In genomic region chr4:40536032-40536431, GRCh38 we compare ENCODE assay signal across 18 cellular contexts.
DNase-seq lines count a peak whose midpoint lies in the region; ATAC-seq, FAIRE-seq and TF ChIP-seq lines count a peak whose summit lies in the region.
"Had no signal": no experiment of that assay in that cellular context is flagged by ENCODE, and none has a peak within 500 bp of the region (broad histone marks: within the 10 kb centered on the region; RNA-seq: fewer than 3 reads in every experiment).

No MANE protein-coding gene starts in this region.

- no peak overlapping the region for H4K91ac ChIP-seq in trophoblast cell (ENCODE audit: low read depth, low read length)

- peak overlapping the region; percentile 98 for H2AFZ ChIP-seq in OCI-LY7 (ENCODE audit: low read length)
- no peak overlapping the region for H2AFZ ChIP-seq in trophoblast cell (ENCODE audit: insufficient read depth, low read length, poor library complexity)

- no peaks in the 10 kb centered on the region for H3K4me1 Mint-ChIP-seq in natural killer cell
- H3K4me1 Mint-ChIP-seq: mesothelial cell of epicardium had no signal

- no peak overlapping the region for H2BK120ac ChIP-seq in trophoblast cell (ENCODE audit: insufficient read depth, low read length, poor library complexity)

- no peak overlapping the region for H4K8ac ChIP-seq in trophoblast cell (ENCODE audit: low read depth, low read length)

- H3K36me3 ChIP-seq in GM06990 (ENCODE audit: control insufficient read depth, insufficient read depth, low read length) (peaks cover 4% of the 10 kb centered on the region), OCI-LY7 (ENCODE audit: insufficient read depth, low read length) (no peaks in the 10 kb centered on the region), trophoblast cell (ENCODE audit: control insufficient read depth in 1 of 2, insufficient read depth in 2 of 2, low read length in 2 of 2) (peaks cover 2% of the 10 kb centered on the region in 2 experiments)
- H3K36me3 ChIP-seq: brain microvascular endothelial cell, right atrium auricular region, suprapubic skin had no signal

- no peaks in the 10 kb centered on the region for H3K36me3 Mint-ChIP-seq in natural killer cell
- H3K36me3 Mint-ChIP-seq: CD4-positive, CD25-positive, alpha-beta regulatory T cell had no signal

- no peak overlapping the region for H3K23ac ChIP-seq in trophoblast cell (ENCODE audit: low read length)

- no TSS peak for BruUV-seq in OCI-LY7 (replicated peaks; lab: Mats Ljungman, UMichigan)

- no peak for TF ChIP-seq CTCF in GM06990 (IDR thresholded peaks at IDR 0.05; ENCODE audit: insufficient read depth, low read length, poor library complexity, severe bottlenecking)
- TF ChIP-seq CTCF in OCI-LY7 (conservative IDR thresholded peaks at IDR 0.05; ENCODE audit: low read length): no peak
- no peak for TF ChIP-seq CTCF in natural killer cell (IDR thresholded peaks at IDR 0.05)

- H3K4me3 Mint-ChIP-seq in natural killer cell: no peak overlapping the region
- H3K4me3 Mint-ChIP-seq: activated naive CD4-positive, alpha-beta T cell treated with anti-CD3 and anti-CD28 coated beads for 36 hours; CD4-positive, CD25-positive, alpha-beta regulatory T cell; mesothelial cell of epicardium had no signal

- WGBS in trophoblast cell (ENCODE audit: extremely low coverage, insufficient coverage, insufficient read length): no CpG with 5 or more reads among the region's 4 CpGs

- ATAC-seq in HG02571 (IDR thresholded peaks at IDR 0.05; ENCODE audit: unreplicated experiment) (peak; percentile 81), natural killer cell (no peak)

- CTCF ChIA-PET in OCI-LY7 (lab: Charles Lee; ENCODE audit: unreplicated experiment): no interaction called here

- no peaks in the 10 kb centered on the region for H3K79me1 ChIP-seq in trophoblast cell (ENCODE audit: low read length)

- H3K4ac ChIP-seq in trophoblast cell (ENCODE audit: low read depth, low read length): no peak overlapping the region

- peak; percentile 40 for DNase-seq in GM06990 (ENCODE audit: extremely low read depth, insufficient read length)
- no peak for DNase-seq in GM19239 (ENCODE audit: insufficient read length, low spot score)
- peak; percentile 88 for DNase-seq in OCI-LY7 (ENCODE audit: low spot score)
- no peak for DNase-seq in NCI-H1092 treated with DMSO at 0.1 percent for 48 hours (lab: John Stamatoyannopoulos, UW)
- DNase-seq in trophoblast cell: no peak
- no peak for DNase-seq in natural killer cell
- DNase-seq in SKM-1 (lab: John Stamatoyannopoulos, UW; ENCODE audit: unreplicated experiment): no peak
- DNase-seq: activated CD4-positive, CD25-positive, alpha-beta regulatory T cell; activated naive CD4-positive, alpha-beta T cell treated with anti-CD3 and anti-CD28 coated beads for 36 hours; brain microvascular endothelial cell; CD4-positive, CD25-positive, alpha-beta regulatory T cell; Kasumi-1; NCI-H526; RPMI8226 had no signal

- no peak overlapping the region for H2AK5ac ChIP-seq in trophoblast cell (ENCODE audit: low read length)

- H3K4me3 ChIP-seq in GM06990 (replicated peaks; ENCODE audit: low read depth, low read length) (no peak overlapping the region), OCI-LY7 (ENCODE audit: low read depth, low read length, poor library complexity, severe bottlenecking) (peak overlapping the region; percentile 51), trophoblast cell (ENCODE audit: low read depth, low read length) (no peak overlapping the region)
- H3K4me3 ChIP-seq: right atrium auricular region, suprapubic skin had no signal

- peak; percentile 85 for FAIRE-seq in GM19239 (lab: Jason Lieb, UNC)

- intact Hi-C loops in OCI-LY7 (cut with micrococcal nuclease; ENCODE audit: unreplicated experiment) (no loop called here), natural killer cell (cut with micrococcal nuclease) (no loop called here)

- no peak overlapping the region for H3K27ac Mint-ChIP-seq in natural killer cell
- H3K27ac Mint-ChIP-seq: activated naive CD4-positive, alpha-beta T cell treated with anti-CD3 and anti-CD28 coated beads for 36 hours; mesothelial cell of epicardium had no signal

- no peaks in the 10 kb centered on the region for H4K20me1 ChIP-seq in OCI-LY7 (ENCODE audit: insufficient read depth, low read length)

- no peaks in the 10 kb centered on the region for H3K9me3 Mint-ChIP-seq in natural killer cell
- H3K9me3 Mint-ChIP-seq: activated naive CD4-positive, alpha-beta T cell treated with anti-CD3 and anti-CD28 coated beads for 36 hours; mesothelial cell of epicardium had no signal

- H3K27me3 Mint-ChIP-seq in natural killer cell (ENCODE audit: low read depth in 2 of 2): no peaks in the 10 kb centered on the region
- H3K27me3 Mint-ChIP-seq: CD4-positive, CD25-positive, alpha-beta regulatory T cell had no signal

- no peaks in the 10 kb centered on the region for H3K9me2 ChIP-seq in OCI-LY7 (ENCODE audit: insufficient read depth, low read length)

- H3K27me3 ChIP-seq in GM06990 (replicated peaks; ENCODE audit: control insufficient read depth, insufficient read depth, low read length): no peaks in the 10 kb centered on the region
- no peaks in the 10 kb centered on the region for H3K27me3 ChIP-seq in trophoblast cell (ENCODE audit: insufficient read depth, low read length)
- H3K27me3 ChIP-seq: brain microvascular endothelial cell, right atrium auricular region, suprapubic skin had no signal

- peaks cover 49% of the 10 kb centered on the region for H3K4me1 ChIP-seq in OCI-LY7 (ENCODE audit: insufficient read depth, low read length, poor library complexity, severe bottlenecking)
- H3K4me1 ChIP-seq in trophoblast cell (ENCODE audit: control insufficient read depth in 1 of 2, insufficient read depth in 2 of 2, low read length in 2 of 2): no peaks in the 10 kb centered on the region
- H3K4me1 ChIP-seq: right atrium auricular region, suprapubic skin had no signal

- H3K79me2 ChIP-seq in OCI-LY7 (ENCODE audit: insufficient read depth, low read depth, low read length): no peaks in the 10 kb centered on the region
- H3K79me2 ChIP-seq in trophoblast cell (ENCODE audit: control insufficient read depth, insufficient read depth, low read length, poor library complexity): no peaks in the 10 kb centered on the region

- POLR2A ChIA-PET in OCI-LY7 (lab: Charles Lee): interaction anchor here (0.6 to 1.0 kb wide), 2 partner anchors 21 to 50 kb away, joined by 4 to 5 read pairs; no protein-coding TSS in a partner anchor

- H3K18ac ChIP-seq in trophoblast cell (ENCODE audit: low read length): no peak overlapping the region

- no peak overlapping the region for H2BK12ac ChIP-seq in trophoblast cell (ENCODE audit: low read length)

- H3K9me3 ChIP-seq in OCI-LY7 (ENCODE audit: low read length) (no peaks in the 10 kb centered on the region), trophoblast cell (ENCODE audit: insufficient read depth, low read depth, low read length) (no peaks in the 10 kb centered on the region)
- H3K9me3 ChIP-seq: right atrium auricular region, suprapubic skin had no signal

- H3K27ac ChIP-seq in OCI-LY7 (ENCODE audit: low read depth, low read length, poor library complexity, severe bottlenecking): peak overlapping the region; percentile 90
- no peak overlapping the region for H3K27ac ChIP-seq in trophoblast cell (ENCODE audit: low read depth, low read length)
- H3K27ac ChIP-seq: brain microvascular endothelial cell, right atrium auricular region, suprapubic skin had no signal

- H3K4me2 ChIP-seq in OCI-LY7 (ENCODE audit: low read length) (peak overlapping the region; percentile 72), trophoblast cell (ENCODE audit: low read length) (no peak overlapping the region)

- no peak overlapping the region for H3K14ac ChIP-seq in trophoblast cell (ENCODE audit: low read length)

- H2BK5ac ChIP-seq in trophoblast cell (ENCODE audit: low read depth, low read length, poor library complexity): no peak overlapping the region

- H3K9ac ChIP-seq in trophoblast cell (ENCODE audit: low read length): no peak overlapping the region

- no peak overlapping the region for H4K12ac ChIP-seq in trophoblast cell (ENCODE audit: low read depth, low read length)

Comparison
In these comparisons a context has a peak if more than half of its experiments do, and no peak if none do; other contexts are left out.
1. DNase-seq: peak in GM06990 (single experiment) and OCI-LY7 (single experiment); none in GM19239 (single experiment), NCI-H1092 treated with DMSO at 0.1 percent for 48 hours (single experiment), trophoblast cell (0 of 2), natural killer cell (single experiment) and SKM-1 (single experiment).